ENCODE assay signal across 9 cellular contexts in genomic region chr11:65435981-65436411, GRCh38. TPM values are rescaled to one million over a fixed set of nuclear protein-coding genes. Genes with fewer than 3 reads are reported as not detected.
DNase-seq lines count a peak whose midpoint lies in the region; ATAC-seq, FAIRE-seq and TF ChIP-seq lines count a peak whose summit lies in the region.
"Had no signal": no experiment of that assay in that cellular context is flagged by ENCODE, and none has a peak within 500 bp of the region (broad histone marks: within the 10 kb centered on the region; RNA-seq: fewer than 3 reads in every experiment).

No MANE protein-coding gene starts in this region.

- TF ChIP-seq RAD21 in A549 (conservative IDR thresholded peaks at IDR 0.05 in 1 of 2, IDR thresholded peaks at IDR 0.05 in 1 of 2): no peak

- no peak overlapping the region for H2BK120ac ChIP-seq in neuronal stem cell (ENCODE audit: low read depth, low read length)

- TF ChIP-seq CTCF in A549 (IDR thresholded peaks at IDR 0.05) (no peak), PC-3 (conservative IDR thresholded peaks at IDR 0.05; ENCODE audit: low read depth, low read length) (no peak), epithelial cell of esophagus (IDR thresholded peaks at IDR 0.05; ENCODE audit: insufficient read depth, low read depth, low read length, missing control alignments) (no peak)

- H3K18ac ChIP-seq in neuronal stem cell (ENCODE audit: low read length): no peak overlapping the region

- CTCF ChIA-PET in A549 (lab: Yijun Ruan, JAX) (interaction anchor here (0.5 to 3.4 kb wide), 8 partner anchors 19 to 72 kb away, joined by 3 to 13 read pairs (median 4); partner anchors contain the start of gene MALAT1), PC-3 (lab: Charles Lee) (no interaction called here)

- WGBS in A549 (ENCODE audit: missing lambda C conversion rate): 72% methylated on average over 8 of the region's 8 CpGs
- no CpG with 5 or more reads among the region's 8 CpGs for WGBS in neuronal stem cell (ENCODE audit: extremely low coverage in 2 of 2, insufficient read length in 2 of 2, insufficient replicate concordance in 1 of 2), 2 donors

- H3K9me2 ChIP-seq in PC-3 (replicated peaks; ENCODE audit: low read length): no peaks in the 10 kb centered on the region

- DNase-seq in A549 (ENCODE audit: low read depth in 1 of 2, low spot score in 1 of 2) (peak in 1 of 2 experiments; percentile 44), PC-3 (no peak), epithelial cell of esophagus (ENCODE audit: low read depth) (peak; percentile 46), neuronal stem cell (ENCODE audit: low spot score) (no peak), SW 1271 (lab: John Stamatoyannopoulos, UW) (no peak), NCI-H82 (lab: John Stamatoyannopoulos, UW) (no peak), DMS79 (lab: John Stamatoyannopoulos, UW) (no peak), NCI-H1092 treated with DMSO at 0.1 percent for 48 hours (lab: John Stamatoyannopoulos, UW) (no peak)
- DNase-seq: KG1 had no signal

- H3F3A ChIP-seq in PC-3 (ENCODE audit: low read length, unreplicated experiment): peaks cover 56% of the 10 kb centered on the region

- peaks cover 97% of the 10 kb centered on the region for H3K4me1 ChIP-seq in A549
- H3K4me1 ChIP-seq in PC-3 (ENCODE audit: insufficient read depth, low read length): no peaks in the 10 kb centered on the region
- H3K4me1 ChIP-seq in neuronal stem cell (ENCODE audit: control insufficient read depth in 2 of 2, insufficient read depth in 1 of 2, low read depth in 1 of 2, low read length in 2 of 2): peaks cover 0 to 5% of the 10 kb centered on the region in 2 donors

- no peaks in the 10 kb centered on the region for H3K9me3 ChIP-seq in A549
- no peaks in the 10 kb centered on the region for H3K9me3 ChIP-seq in PC-3 (ENCODE audit: low read length)
- H3K9me3 ChIP-seq in neuronal stem cell (replicated peaks in 1 of 2; ENCODE audit: control insufficient read depth in 2 of 2, insufficient read depth in 1 of 2, low read depth in 1 of 2, low read length in 2 of 2): peaks cover 0 to 4% of the 10 kb centered on the region in 2 donors

- no peak overlapping the region for H4K91ac ChIP-seq in neuronal stem cell (ENCODE audit: low read depth, low read length, poor library complexity)

- H3K4me2 ChIP-seq in A549 (peak overlapping the region; percentile 89), PC-3 (ENCODE audit: low read length) (no peak overlapping the region), neuronal stem cell (ENCODE audit: insufficient read depth, low read length, poor library complexity, severe bottlenecking) (no peak overlapping the region)

- TF ChIP-seq POLR2A in A549 (IDR thresholded peaks at IDR 0.05; ENCODE audit: low read length): no peak

- H3K27me3 ChIP-seq in PC-3 (ENCODE audit: low read length) (no peaks in the 10 kb centered on the region), neuronal stem cell (ENCODE audit: control insufficient read depth in 3 of 3, insufficient read depth in 3 of 3, low read depth in 1 of 3, low read length in 3 of 3) (no peaks in the 10 kb centered on the region)

- H3K4ac ChIP-seq in neuronal stem cell (ENCODE audit: low read length): no peak overlapping the region

- no peak overlapping the region for H3K14ac ChIP-seq in neuronal stem cell (ENCODE audit: low read length)

- no TSS peak for BruUV-seq in PC-3 (replicated peaks; lab: Mats Ljungman, UMichigan)

- peak overlapping the region; percentile 33 for H2AK5ac ChIP-seq in neuronal stem cell (ENCODE audit: low read depth, low read length)

- peaks cover 30% of the 10 kb centered on the region for H3K36me3 ChIP-seq in PC-3 (ENCODE audit: low read depth, low read length)
- peaks cover 3 to 98% of the 10 kb centered on the region in 2 donors for H3K36me3 ChIP-seq in neuronal stem cell (replicated peaks in 1 of 2; ENCODE audit: control insufficient read depth in 2 of 2, insufficient read depth in 2 of 2, low read length in 2 of 2)

- H3K4me3 ChIP-seq in A549: no peak overlapping the region
- no peak overlapping the region for H3K4me3 ChIP-seq in PC-3 (ENCODE audit: low read length)
- H3K4me3 ChIP-seq in epithelial cell of esophagus (ENCODE audit: low read length): peak overlapping the region; percentile 10
- no peak overlapping the region for H3K4me3 ChIP-seq in neuronal stem cell (ENCODE audit: low read length in 2 of 2)

- peaks cover 47% of the 10 kb centered on the region for H3K79me2 ChIP-seq in PC-3 (ENCODE audit: low read length)

- H3K9ac ChIP-seq in PC-3 (ENCODE audit: low read length) (no peak overlapping the region), neuronal stem cell (ENCODE audit: low read depth, low read length, poor library complexity) (no peak overlapping the region)

- H2AFZ ChIP-seq in PC-3 (ENCODE audit: low read length) (no peak overlapping the region), neuronal stem cell (ENCODE audit: low read length) (no peak overlapping the region)

- FAIRE-seq in A549 (lab: Jason Lieb, UNC): no peak

- H3K23ac ChIP-seq in neuronal stem cell (ENCODE audit: low read depth, low read length, poor library complexity): no peak overlapping the region

- POLR2A ChIA-PET in A549 (lab: Yijun Ruan, JAX) (interaction anchor here (2.6 to 3.3 kb wide), 4 partner anchors 10 to 71 kb away, joined by 12 to 19 read pairs (median 16); partner anchors contain the start of gene NEAT1), PC-3 (lab: Charles Lee; ENCODE audit: unreplicated experiment) (interaction anchor here (0.5 kb wide), 1 partner anchor 70 kb away, joined by 3 read pairs; no protein-coding TSS in a partner anchor)

- peaks cover 21% of the 10 kb centered on the region; the same call in 1 of the 2 replicates for H4K20me1 ChIP-seq in PC-3 (ENCODE audit: low read length)

- H3K27ac ChIP-seq in A549 (peak overlapping the region; percentile 24 to 73; a peak in 5 of 6 replicates), PC-3 (ENCODE audit: low read length) (no peak overlapping the region), neuronal stem cell (replicated peaks; ENCODE audit: low read length) (no peak overlapping the region)

- ATAC-seq in A549 (peak; percentile 14 to 15), PC-3 (peak; percentile 3)

- no peak overlapping the region for H2BK5ac ChIP-seq in neuronal stem cell (ENCODE audit: low read length)

- no peak overlapping the region for H2BK12ac ChIP-seq in neuronal stem cell (ENCODE audit: low read length)

- TF ChIP-seq EP300 in A549 (IDR thresholded peaks at IDR 0.05): no peak

- H3K79me1 ChIP-seq in neuronal stem cell (ENCODE audit: low read depth, low read length): peaks cover 2% of the 10 kb centered on the region

- intact Hi-C loops in PC-3 (cut with micrococcal nuclease): no loop called here

- no peak overlapping the region for H4K8ac ChIP-seq in neuronal stem cell (ENCODE audit: low read depth, low read length)

- no peak overlapping the region for H2BK15ac ChIP-seq in neuronal stem cell (ENCODE audit: low read length)

TF ChIP-seq in A549, 52 proteins besides CTCF, POLR2A, EP300 and RAD21:
- no peak for TF ChIP-seq TP53 (CRISPR knock-in tag; IDR thresholded peaks at IDR 0.05)
- no peak for TF ChIP-seq ZNF302 (CRISPR knock-in tag; IDR thresholded peaks at IDR 0.05)
- TF ChIP-seq HOXA7 (CRISPR knock-in tag; IDR thresholded peaks at IDR 0.05): peak; percentile 69; the same call in 1 of the 2 replicates

RNA-seq across cellular contexts. Expression of gene NEAT1, which starts 13.4 kb away (rescaled TPM):
- polyA plus RNA-seq in A549 (2011; rRNA removed) (181 and 314 TPM in 2 replicates), A549 (2017; fragmentation: RNase III; extraction: RNeasy Plus Mini Kit Qiagen cat#74134 plus additional on column Dnase treatment) (1,009 to 1,407 TPM (median 1,223 TPM) in 3 replicates)
- 137 and 155 TPM in 2 replicates for polyA plus RNA-seq in A549 (2012; cell fraction: cytosol; rRNA removed)
- 406 and 691 TPM in 2 replicates for polyA plus RNA-seq in A549 (2012; cell fraction: nucleus; rRNA removed)
- polyA minus RNA-seq in A549 (2011; rRNA and poly(A)+ RNA removed): 160 and 161 TPM in 2 replicates
- 47.9 and 96.6 TPM in 2 replicates for total RNA-seq in PC-3 (2014; rRNA removed)
- polyA plus RNA-seq in neuronal stem cell (2013, experiment 1 of 2): 2.0 TPM
- 2.5 TPM for polyA plus RNA-seq in neuronal stem cell (2013, experiment 2 of 2)

RNA-seq across cellular contexts. Expression of gene FRMD8, which starts 49.6 kb away (rescaled TPM):
- polyA plus RNA-seq in A549 (2011; rRNA removed): 12.2 and 12.9 TPM in 2 replicates
- 30.5 and 36.6 TPM in 2 replicates for polyA plus RNA-seq in A549 (2012; cell fraction: cytosol; rRNA removed)
- polyA plus RNA-seq in A549 (2012; cell fraction: nucleus; rRNA removed): 46.7 and 62.2 TPM in 2 replicates
- polyA plus RNA-seq in A549 (2017; fragmentation: RNase III; extraction: RNeasy Plus Mini Kit Qiagen cat#74134 plus additional on column Dnase treatment): 16.5 to 20.0 TPM (median 17.4 TPM) in 3 replicates
- 12.1 and 14.5 TPM in 2 replicates for polyA minus RNA-seq in A549 (2011; rRNA and poly(A)+ RNA removed)
- 68.3 and 93.2 TPM in 2 replicates for total RNA-seq in PC-3 (2014; rRNA removed)
- 5.9 TPM for polyA plus RNA-seq in neuronal stem cell (2013, experiment 1 of 2)
- polyA plus RNA-seq in neuronal stem cell (2013, experiment 2 of 2): 6.1 TPM

RNA-seq across cellular contexts. Expression of gene SLC25A45, which starts 53.5 kb away (rescaled TPM):
- polyA plus RNA-seq in A549 (2011; rRNA removed): 3.1 and 4.9 TPM in 2 replicates
- 3.1 and 4.9 TPM in 2 replicates for polyA plus RNA-seq in A549 (2012; cell fraction: cytosol; rRNA removed)
- polyA plus RNA-seq in A549 (2012; cell fraction: nucleus; rRNA removed): 12.5 and 14.9 TPM in 2 replicates
- polyA plus RNA-seq in A549 (2017; fragmentation: RNase III; extraction: RNeasy Plus Mini Kit Qiagen cat#74134 plus additional on column Dnase treatment): 7.9 to 8.6 TPM (median 8.1 TPM) in 3 replicates
- 7.0 and 9.0 TPM in 2 replicates for polyA minus RNA-seq in A549 (2011; rRNA and poly(A)+ RNA removed)
- total RNA-seq in PC-3 (2014; rRNA removed): 12.7 and 13.1 TPM in 2 replicates
- 0.43 TPM for polyA plus RNA-seq in neuronal stem cell (2013, experiment 1 of 2)
- polyA plus RNA-seq in neuronal stem cell (2013, experiment 2 of 2): 0.32 TPM

Comparison
In these comparisons a context has a peak if more than half of its experiments do, and no peak if none do; other contexts are left out.
1. H3K27ac ChIP-seq: peak in A549 (2 of 2); none in PC-3 (single experiment) and neuronal stem cell (single experiment).